8 cellular contexts compared by ENCODE assay signal in the genomic region with DNA sequence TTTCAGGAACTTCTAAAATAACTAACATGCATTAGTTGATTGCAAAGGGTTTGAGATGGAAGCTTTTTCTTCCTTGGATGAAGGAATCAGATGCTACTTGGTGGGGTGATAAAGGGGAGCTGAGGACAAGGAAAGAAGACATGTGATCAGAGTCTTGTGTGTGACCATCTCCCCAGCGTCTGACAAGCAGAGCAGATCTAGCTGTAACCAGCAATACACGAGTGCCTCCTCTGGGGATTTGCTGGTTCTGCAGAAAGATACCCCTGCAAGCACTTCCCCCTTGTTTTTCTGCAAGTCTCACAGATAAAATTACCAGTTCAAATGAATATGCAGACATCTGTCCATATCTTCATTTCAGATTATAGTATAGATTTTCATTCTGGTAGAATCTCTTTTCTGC. TPM values are rescaled to one million over a fixed set of nuclear protein-coding genes. Genes with fewer than 3 reads are reported as not detected.
DNase-seq lines count a peak whose midpoint lies in the region; ATAC-seq and TF ChIP-seq lines count a peak whose summit lies in the region.
"Had no signal": no experiment of that assay in that cellular context is flagged by ENCODE, and none has a peak within 500 bp of the region (broad histone marks: within the 10 kb centered on the region; RNA-seq: fewer than 3 reads in every experiment).

No MANE protein-coding gene starts in this region.

- H3K23me2 ChIP-seq in H9 (ENCODE audit: insufficient read length, low read depth, low read length, poor library complexity, severe bottlenecking) = peaks cover 4% of the 10 kb centered on the region

- H3K4me1 ChIP-seq in H9 (ENCODE audit: insufficient read depth, low read length) (no peaks in the 10 kb centered on the region), neural progenitor cell (peaks cover 12% of the 10 kb centered on the region)

- no peak overlapping the region for H2BK5ac ChIP-seq in H9 (ENCODE audit: insufficient read length, low read length)

- no peak overlapping the region for H3K56ac ChIP-seq in H9 (ENCODE audit: insufficient read length, low read depth, low read length)

- H4K8ac ChIP-seq in H9 (replicated peaks; ENCODE audit: insufficient read length, low read depth, low read length) = no peak overlapping the region

- no peak overlapping the region for H2BK12ac ChIP-seq in H9 (ENCODE audit: insufficient read length, low read depth, low read length)

- no peak overlapping the region for H2BK15ac ChIP-seq in H9 (ENCODE audit: low read depth, low read length)

- H3K27ac ChIP-seq in H9 (ENCODE audit: insufficient read length, low read depth, low read length) (no peak overlapping the region), neural progenitor cell (no peak overlapping the region)

- H2BK20ac ChIP-seq in H9 (ENCODE audit: low read depth, low read length, poor library complexity, severe bottlenecking) = no peak overlapping the region

- H3K27me3 ChIP-seq in H9 (ENCODE audit: insufficient read depth, low read length) = peaks cover 12% of the 10 kb centered on the region; the same call in 1 of the 2 replicates
- peaks cover 46% of the 10 kb centered on the region for H3K27me3 ChIP-seq in neural progenitor cell

- no peak overlapping the region for H2AK5ac ChIP-seq in H9 (ENCODE audit: insufficient read length, low read length)

- H3K27ac Mint-ChIP-seq in H9 (no peak overlapping the region), neural progenitor cell (no peak overlapping the region)

- H3K36me3 Mint-ChIP-seq in H9 (ENCODE audit: insufficient read depth in 1 of 3, low read depth in 3 of 3) (no peaks in the 10 kb centered on the region), neural progenitor cell (no peaks in the 10 kb centered on the region)

- H2AFZ ChIP-seq in H9 (ENCODE audit: low read length) (no peak overlapping the region), neural progenitor cell (replicated peaks) (no peak overlapping the region)

- H3K9me3 ChIP-seq in H9 (ENCODE audit: control insufficient read depth, low read depth, low read length) (no peaks in the 10 kb centered on the region), neural progenitor cell (ENCODE audit: low read depth) (no peaks in the 10 kb centered on the region)

- no peaks in the 10 kb centered on the region for H3K36me3 ChIP-seq in neural progenitor cell

- no peaks in the 10 kb centered on the region; a peak in 1 of 5 replicates for H3K9me3 Mint-ChIP-seq in H9
- H3K9me3 Mint-ChIP-seq in neural progenitor cell = no peaks in the 10 kb centered on the region

- H3K79me2 ChIP-seq in H9 (ENCODE audit: insufficient read depth, low read length) (no peaks in the 10 kb centered on the region), neural progenitor cell (ENCODE audit: low read depth) (no peaks in the 10 kb centered on the region)

- TF ChIP-seq CTCF in H9 (conservative IDR thresholded peaks at IDR 0.05) = peak; percentile 81
- TF ChIP-seq CTCF in neural progenitor cell (IDR thresholded peaks at IDR 0.05) = peak; percentile 77

- no peak overlapping the region for H3T11ph ChIP-seq in H9 (ENCODE audit: low read length)

- H3K4me3 Mint-ChIP-seq in H9 (no peak overlapping the region), neural progenitor cell (peak overlapping the region; percentile 18)

- H3K4me2 ChIP-seq in H9 (ENCODE audit: insufficient read depth, insufficient read length, low read length) (no peak overlapping the region), neural progenitor cell (no peak overlapping the region)

- H3K14ac ChIP-seq in H9 (ENCODE audit: insufficient read depth, low read length) = no peak overlapping the region

- WGBS in H9 (ENCODE audit: extremely low coverage, insufficient read length, low lambda C conversion rate) = no CpG with 5 or more reads among the region's 2 CpGs

- ATAC-seq in HG03045 (IDR thresholded peaks at IDR 0.05; ENCODE audit: unreplicated experiment) = no peak

- H3K9ac ChIP-seq in H9 (ENCODE audit: extremely low read depth, insufficient read length, low read length) = no peak overlapping the region
- no peak overlapping the region for H3K9ac ChIP-seq in neural progenitor cell

- DNase-seq in H9 (peak; percentile 65), NCI-H1930 (lab: John Stamatoyannopoulos, UW) (peak; percentile 18), amniotic epithelial cell (ENCODE audit: low read depth) (peak; percentile 1), neural progenitor cell (ENCODE audit: low spot score) (peak; percentile 85), middle frontal gyrus (ENCODE audit: extremely low spot score, low spot score) (no peak), T1000 (lab: John Stamatoyannopoulos, UW) (no peak)
- DNase-seq: IMR-90 had no signal

- H2BK120ac ChIP-seq in H9 (ENCODE audit: low read depth, low read length, poor library complexity, severe bottlenecking) = no peak overlapping the region

- H3K4ac ChIP-seq in H9 (ENCODE audit: low read depth, low read length) = no peak overlapping the region

- no peak overlapping the region for H3K18ac ChIP-seq in H9 (ENCODE audit: insufficient read length, low read depth, low read length)

- no peak overlapping the region for H3K23ac ChIP-seq in H9 (ENCODE audit: insufficient read length, low read depth, low read length)

- H3K4me1 Mint-ChIP-seq in H9 (peaks cover 16 to 24% of the 10 kb centered on the region in 2 experiments), neural progenitor cell (peaks cover 33% of the 10 kb centered on the region)

- no peaks in the 10 kb centered on the region for H3K79me1 ChIP-seq in H9 (ENCODE audit: insufficient read depth, low read depth, low read length, poor library complexity, severe bottlenecking)

- no peak overlapping the region for H3K4me3 ChIP-seq in neural progenitor cell

- no peaks in the 10 kb centered on the region for H4K20me1 ChIP-seq in H9 (ENCODE audit: control insufficient read depth, insufficient read depth, insufficient read length)
- H4K20me1 ChIP-seq in neural progenitor cell (ENCODE audit: low read depth) = peaks cover 3% of the 10 kb centered on the region

- H4K5ac ChIP-seq in H9 (ENCODE audit: insufficient read length, low read depth, low read length) = no peak overlapping the region

- H3F3A ChIP-seq in neural progenitor cell (ENCODE audit: low read depth) = peaks cover 9% of the 10 kb centered on the region

- H4K91ac ChIP-seq in H9 (ENCODE audit: insufficient read length, low read depth, low read length) = no peak overlapping the region

- H3K27me3 Mint-ChIP-seq in H9 (ENCODE audit: low read depth) (peaks cover 54% of the 10 kb centered on the region), neural progenitor cell (ENCODE audit: insufficient read depth, low read depth) (peaks cover 23% of the 10 kb centered on the region)

RNA-seq across cellular contexts. Expression of a gene that starts 2.7 kb away (rescaled TPM):
- total RNA-seq in H9 (2021) = 0.13 and 0.29 TPM in 2 replicates
- total RNA-seq in neural progenitor cell (ENCODE audit: low replicate concordance) = 2.7 TPM in 2 replicates
- total RNA-seq: IMR-90 had no signal

Comparison
In these comparisons a context has a peak if more than half of its experiments do, and no peak if none do; other contexts are left out.
1. DNase-seq: peak in H9 (single experiment), NCI-H1930 (2 of 2), amniotic epithelial cell (single experiment) and neural progenitor cell (single experiment); none in middle frontal gyrus (single experiment) and T1000 (single experiment).